19 cellular contexts compared by ENCODE assay signal in the genomic region with DNA sequence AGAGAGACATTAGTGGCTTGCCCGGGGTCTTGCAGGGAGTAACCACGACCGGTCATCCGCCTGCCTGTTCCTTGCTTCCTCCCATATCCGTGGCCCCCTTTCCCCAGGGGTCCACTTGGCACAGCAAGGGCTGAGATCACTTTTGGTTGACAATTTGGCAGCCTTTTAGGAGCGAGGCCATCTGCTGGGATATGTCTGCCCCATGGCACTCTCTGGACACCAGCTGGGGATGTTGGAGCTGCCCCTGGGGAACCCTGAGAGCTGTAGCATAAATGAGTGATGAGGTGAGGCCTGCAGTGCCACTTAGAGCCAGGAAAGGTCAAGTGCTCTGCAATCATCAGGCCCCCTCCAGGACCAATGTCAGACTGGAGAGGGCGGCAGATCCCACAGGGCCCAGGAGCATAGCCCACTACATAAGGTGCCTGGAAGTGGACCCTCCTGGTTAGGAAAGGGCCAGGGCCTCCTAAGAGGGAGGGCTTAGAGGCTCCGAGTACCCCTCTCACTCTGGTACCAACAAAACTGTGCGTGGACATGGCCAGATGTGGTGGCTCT.
"Had no signal": no experiment of that assay in that cellular context is flagged by ENCODE, and none has a peak within 500 bp of the region (broad histone marks: within the 10 kb centered on the region; RNA-seq: fewer than 3 reads in every experiment).

No MANE protein-coding gene starts in this region.

- H3K36me3 Mint-ChIP-seq: activated CD8-positive, alpha-beta memory T cell treated with anti-CD3 and anti-CD28 coated beads, Interleukin-2, amount 10 ng/mL, durations not matched to agents 7 days and 5 days; activated naive CD4-positive, alpha-beta T cell treated with anti-CD3 and anti-CD28 coated beads, Interleukin-2, amount 10 ng/mL, durations not matched to agents 7 days and 5 days; naive thymus-derived CD4-positive, alpha-beta T cell had no signal

- H3K9me3 ChIP-seq: ascending aorta, neutrophil had no signal

- H2AFZ ChIP-seq: parathyroid adenoma had no signal

- H3K27me3 Mint-ChIP-seq: activated CD8-positive, alpha-beta memory T cell treated with anti-CD3 and anti-CD28 coated beads, Interleukin-2, amount 10 ng/mL, durations not matched to agents 7 days and 5 days; effector memory CD8-positive, alpha-beta T cell; stimulated activated naive B cell treated with anti-CD40 and anti-IgM and Interleukin-4, amounts not matched to agents 10 μg/mL and 1 μg/mL and 100 μg/mL, for 72 hours had no signal

- H3K36me3 ChIP-seq: breast epithelium, neutrophil, transverse colon had no signal

- H3K27ac ChIP-seq: ascending aorta, breast epithelium, epithelial cell of prostate, neutrophil, parathyroid adenoma, transverse colon had no signal

- ATAC-seq: activated CD8-positive, alpha-beta memory T cell treated with anti-CD3 and anti-CD28 coated beads, Interleukin-2, amount 10 ng/mL, durations not matched to agents 7 days and 5 days; effector memory CD8-positive, alpha-beta T cell; left cardiac atrium; naive thymus-derived CD4-positive, alpha-beta T cell; stimulated activated naive B cell treated with anti-CD40 and anti-IgM and Interleukin-4, amounts not matched to agents 10 μg/mL and 1 μg/mL and 100 μg/mL, for 72 hours had no signal

- H3K9ac ChIP-seq: parathyroid adenoma had no signal

- H3K4me3 ChIP-seq: ascending aorta, breast epithelium, lung, transverse colon had no signal

- H3K4me1 ChIP-seq: breast epithelium, transverse colon had no signal

- H3K27me3 ChIP-seq: ascending aorta, breast epithelium, transverse colon had no signal

- H3K27ac Mint-ChIP-seq: activated CD8-positive, alpha-beta memory T cell treated with anti-CD3 and anti-CD28 coated beads, Interleukin-2, amount 10 ng/mL, durations not matched to agents 7 days and 5 days; activated naive CD4-positive, alpha-beta T cell treated with anti-CD3 and anti-CD28 coated beads, Interleukin-2, amount 10 ng/mL, durations not matched to agents 7 days and 5 days; effector memory CD8-positive, alpha-beta T cell; naive thymus-derived CD4-positive, alpha-beta T cell; stimulated activated naive B cell treated with anti-CD40 and anti-IgM and Interleukin-4, amounts not matched to agents 10 μg/mL and 1 μg/mL and 100 μg/mL, for 72 hours had no signal

- H3K4me3 Mint-ChIP-seq: activated CD8-positive, alpha-beta memory T cell treated with anti-CD3 and anti-CD28 coated beads, Interleukin-2, amount 10 ng/mL, durations not matched to agents 7 days and 5 days; activated naive CD4-positive, alpha-beta T cell treated with anti-CD3 and anti-CD28 coated beads, Interleukin-2, amount 10 ng/mL, durations not matched to agents 7 days and 5 days; effector memory CD8-positive, alpha-beta T cell; naive thymus-derived CD4-positive, alpha-beta T cell; stimulated activated naive B cell treated with anti-CD40 and anti-IgM and Interleukin-4, amounts not matched to agents 10 μg/mL and 1 μg/mL and 100 μg/mL, for 72 hours had no signal

- DNase-seq: activated CD4-positive, alpha-beta T cell treated with anti-CD3 and anti-CD28 coated beads, Interleukin-2, amount 50 U/mL, for 48 hours; activated CD8-positive, alpha-beta memory T cell treated with anti-CD3 and anti-CD28 coated beads, Interleukin-2, amount 10 ng/mL, durations not matched to agents 7 days and 5 days; activated naive CD4-positive, alpha-beta T cell treated with anti-CD3 and anti-CD28 coated beads, Interleukin-2, amount 10 ng/mL, durations not matched to agents 7 days and 5 days; activated T-cell treated with anti-CD3 and anti-CD28 coated beads, Interleukin-2, amount 50 U/mL, for 1 hour; dermis blood vessel endothelial cell; effector memory CD8-positive, alpha-beta T cell; foreskin melanocyte; head of caudate nucleus; left cardiac atrium; naive thymus-derived CD4-positive, alpha-beta T cell; stimulated activated CD4-positive, alpha-beta T cell treated with anti-CD3 and anti-CD28 coated beads, Interleukin-4, amount 100 ng/mL, for 1 hour; stimulated activated naive B cell treated with anti-CD40 and anti-IgM and Interleukin-4, amounts not matched to agents 10 μg/mL and 1 μg/mL and 100 μg/mL, for 72 hours; transverse colon had no signal
